In the genomic region with DNA sequence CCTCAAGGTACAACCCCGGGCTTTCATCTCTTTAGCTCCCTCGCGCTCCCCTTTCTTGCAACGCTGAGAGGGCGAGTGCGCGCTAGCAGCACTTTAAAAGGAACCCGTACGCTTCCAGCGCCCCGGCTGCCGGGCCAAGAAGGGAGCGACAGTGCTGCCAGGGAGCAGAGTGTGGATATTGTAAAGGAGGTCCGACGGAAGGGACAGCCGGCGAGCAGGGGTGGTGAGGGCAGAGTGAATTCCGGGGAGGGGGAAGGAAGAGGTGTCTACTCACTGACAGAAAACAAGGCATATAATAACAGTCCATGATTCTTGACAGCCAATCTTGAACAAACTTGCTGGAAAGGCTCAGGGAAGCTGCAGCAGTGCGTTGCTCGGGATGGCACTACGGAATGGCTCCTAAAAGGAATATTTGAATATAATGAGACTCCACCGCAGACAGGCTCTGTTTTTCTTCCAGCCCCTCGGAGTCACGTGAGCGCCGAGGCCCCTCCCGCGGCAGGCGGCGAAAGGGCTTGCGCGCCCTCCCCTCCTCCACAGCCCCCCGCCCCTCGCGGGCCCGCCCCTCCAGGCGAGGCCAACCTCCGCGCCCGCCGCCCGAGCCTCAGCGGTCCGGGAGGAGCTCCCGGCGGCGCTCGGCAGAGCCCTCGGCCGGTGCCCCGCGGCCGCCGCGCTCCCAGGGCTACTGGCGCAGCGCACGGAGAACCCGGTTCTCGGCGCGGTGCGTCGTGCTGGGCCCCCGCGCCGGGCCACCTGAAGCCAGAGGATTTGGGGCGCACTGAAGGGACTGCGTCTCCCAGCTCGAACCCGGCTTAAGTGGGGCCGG, we compare ENCODE assay signal across 7 cellular contexts. TPM values are rescaled to one million over a fixed set of nuclear protein-coding genes. Genes with fewer than 3 reads are reported as not detected.
A peak's percentile ranks its signal among the peaks of the same experiment; 100 is the strongest.
DNase-seq lines count a peak whose midpoint lies in the region; ATAC-seq and TF ChIP-seq lines count a peak whose summit lies in the region.

No MANE protein-coding gene starts in this region.

- H3K9me3 Mint-ChIP-seq in naive B cell, result peaks cover 0 to 9% (median 0%) of the 10 kb centered on the region in 7 donors

- H3K4me3 Mint-ChIP-seq in naive B cell, result peak overlapping the region in 7 of 8 donors; percentile 71 to 85 (median 81)

- H3K4me1 Mint-ChIP-seq in naive B cell, result peaks cover 21 to 42% (median 30%) of the 10 kb centered on the region in 3 donors

- peaks cover 61 to 95% (median 95%) of the 10 kb centered on the region in 3 donors for H3K27me3 Mint-ChIP-seq in naive B cell

- ATAC-seq in naive B cell (ENCODE audit: low read depth in 2 of 2), result no peak

- TF ChIP-seq CTCF in fibroblast of villous mesenchyme (IDR thresholded peaks at IDR 0.05; ENCODE audit: insufficient read depth, low read depth, low read length), result no peak

- no peaks in the 10 kb centered on the region for H3K36me3 Mint-ChIP-seq in naive B cell

- H3K4me3 ChIP-seq in fibroblast of villous mesenchyme (ENCODE audit: low read depth, low read length), result peak overlapping the region; percentile 85

- peak overlapping the region in 1 of 6 donors; percentile 70 for H3K27ac Mint-ChIP-seq in naive B cell

- DNase-seq in ELF-1 (ENCODE audit: low read depth, low spot score), result peak; percentile 84
- DNase-seq in LHCN-M2 (ENCODE audit: low read depth), result peak; percentile 77
- DNase-seq in activated T-cell treated with anti-CD3 and anti-CD28 coated beads, Interleukin-2, amount 50 U/mL, for 48 hours, result peak; percentile 31 to 32
- DNase-seq in fibroblast of villous mesenchyme (ENCODE audit: low read depth), result peak; percentile 90
- no peak for DNase-seq in naive B cell
- DNase-seq in ureter (ENCODE audit: low spot score), result peak; percentile 87
- DNase-seq in GOT3 (lab: John Stamatoyannopoulos, UW), result no peak

RNA-seq across cellular contexts. Expression of a gene that starts 3.4 kb away (rescaled TPM):
- 2.5 and 3.7 TPM in 2 replicates for total RNA-seq in LHCN-M2 (2014; rRNA removed)
- 22.3 TPM for polyA plus RNA-seq in LHCN-M2 (2012)
- total RNA-seq in fibroblast of villous mesenchyme, result 9.9 and 11.0 TPM in 2 replicates
- not detected for polyA plus RNA-seq in naive B cell (ENCODE audit: low read depth in 6 of 6)
- 10.8 TPM for total RNA-seq in ureter

Comparison
In these comparisons a context has a peak if more than half of its experiments do, and no peak if none do; other contexts are left out.
1. DNase-seq: peak in ELF-1 (single experiment), LHCN-M2 (single experiment), activated T-cell treated with anti-CD3 and anti-CD28 coated beads, Interleukin-2, amount 50 U/mL, for 48 hours (2 of 2), fibroblast of villous mesenchyme (single experiment) and ureter (single experiment); none in naive B cell (single experiment) and GOT3 (single experiment).